ENCODE assay signal across 9 cellular contexts in the genomic region with DNA sequence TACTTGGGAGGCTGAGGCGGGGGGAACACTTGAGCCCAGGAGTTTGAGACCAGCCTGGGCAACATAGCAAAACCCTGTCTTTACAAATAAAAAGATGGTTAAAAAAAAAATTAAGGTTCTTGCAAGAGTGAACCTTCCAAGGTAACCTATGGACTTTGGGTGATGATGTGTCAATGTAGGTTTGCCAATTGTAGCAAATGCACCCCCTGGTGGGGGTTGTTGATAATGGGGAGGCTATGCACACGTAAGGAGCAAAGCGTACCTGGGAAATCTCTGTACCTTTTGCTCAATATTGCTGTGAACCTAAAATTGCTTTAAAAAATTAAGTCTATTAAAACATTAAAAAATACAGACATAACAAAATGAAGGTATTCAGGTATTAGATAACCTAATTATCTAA.
A peak's percentile ranks its signal among the peaks of the same experiment; 100 is the strongest.
DNase-seq lines count a peak whose midpoint lies in the region; ATAC-seq, FAIRE-seq and TF ChIP-seq lines count a peak whose summit lies in the region.
"Had no signal": no experiment of that assay in that cellular context is flagged by ENCODE, and none has a peak within 500 bp of the region (broad histone marks: within the 10 kb centered on the region; RNA-seq: fewer than 3 reads in every experiment).

No MANE protein-coding gene starts in this region.

- H2AK5ac ChIP-seq in H1 (ENCODE audit: low read depth, low read length) = no peak overlapping the region

- peak; percentile 57 for FAIRE-seq in H1 (lab: Jason Lieb, UNC)
- no peak for FAIRE-seq in GM19239 (lab: Jason Lieb, UNC)

- no peak overlapping the region for H3K4me2 ChIP-seq in H1 (ENCODE audit: insufficient read depth in 1 of 2, low read depth in 2 of 2, low read length in 2 of 2)

- H3K79me2 ChIP-seq in H1 (ENCODE audit: control insufficient read depth in 1 of 2, insufficient read depth in 2 of 2, low read length in 2 of 2) = no peaks in the 10 kb centered on the region

- H3K79me1 ChIP-seq in H1 (ENCODE audit: low read depth, low read length) = no peaks in the 10 kb centered on the region

- CTCF ChIA-PET in H1 (lab: Charles Lee; ENCODE audit: partially characterized antibody) = interaction anchor here (0.6 to 7.0 kb wide), 30 partner anchors 10 to 1286 kb away, joined by 3 to 72 read pairs (median 4); no protein-coding TSS in a partner anchor

- H2AFZ ChIP-seq in H1 (ENCODE audit: low read length) = no peak overlapping the region

- peak; percentile 42 to 62 (median 60) for TF ChIP-seq CTCF in H1 (IDR thresholded peaks at IDR 0.05; ENCODE audit: control extremely low read depth in 1 of 3, insufficient read depth in 1 of 3, low read depth in 1 of 3, low read length in 3 of 3)
- TF ChIP-seq CTCF in spleen (IDR thresholded peaks at IDR 0.05 in 8 of 11, conservative IDR thresholded peaks at IDR 0.05 in 3 of 11) = peak in 6 of 11 experiments; percentile 17 to 38 (median 34)

- intact Hi-C loops in spleen (cut with DNase I; ENCODE audit: low total_unique reads) = no loop called here

- ATAC-seq in GM18873 (IDR thresholded peaks at IDR 0.05; ENCODE audit: low FRiP score, unreplicated experiment) = peak; percentile 42

- peaks cover 0 to 1% (median 0%) of the 10 kb centered on the region in 4 experiments; a peak in 1 of 7 replicates for H3K27me3 ChIP-seq in H1 (replicated peaks in 1 of 4; ENCODE audit: control insufficient read depth in 3 of 4, extremely low read depth in 1 of 4, insufficient read depth in 3 of 4, low read length in 3 of 4)
- no peaks in the 10 kb centered on the region for H3K27me3 ChIP-seq in spleen (replicated peaks in 1 of 7)
- no peaks in the 10 kb centered on the region for H3K27me3 ChIP-seq in H7 (ENCODE audit: control insufficient read depth, insufficient read depth, low read length)

- no peak overlapping the region for H3K14ac ChIP-seq in H1 (ENCODE audit: insufficient read length)

- no peaks in the 10 kb centered on the region for H3K23me2 ChIP-seq in H1 (ENCODE audit: low read depth, low read length)

- no peak overlapping the region for H3K4ac ChIP-seq in H1 (replicated peaks; ENCODE audit: insufficient read length, low read depth, low read length)

- TF ChIP-seq RAD21 in H1 (IDR thresholded peaks at IDR 0.05 in 1 of 2, conservative IDR thresholded peaks at IDR 0.05 in 1 of 2; ENCODE audit: low read depth in 2 of 2, low read length in 2 of 2) = peak; percentile 60 to 67

- WGBS in H1 (ENCODE audit: extremely low coverage in 1 of 2, insufficient coverage in 1 of 2, insufficient read length in 1 of 2, insufficient replicate concordance in 2 of 2, low coverage in 1 of 2, low lambda C conversion rate in 2 of 2, missing lambda C conversion rate in 1 of 2), 2 experiments = 79% methylated on average over 3 of the region's 3 CpGs; no CpG with 5 or more reads in 1 of the 2 experiments
- WGBS in spleen, 5 donors = 90 to 99% (median 95%) methylated on average over 3 of the region's 3 CpGs

- H4K8ac ChIP-seq in H1 (ENCODE audit: extremely low read depth, insufficient read depth, low read length) = no peak overlapping the region

- H3K27ac ChIP-seq in H1 (ENCODE audit: low read depth, low read length) = no peak overlapping the region
- no peak overlapping the region for H3K27ac ChIP-seq in spleen
- H3K27ac ChIP-seq: epithelial cell of prostate had no signal

- no peaks in the 10 kb centered on the region for H4K20me1 ChIP-seq in H1 (replicated peaks in 1 of 2; ENCODE audit: control insufficient read depth in 1 of 2, insufficient read depth in 2 of 2, low read length in 2 of 2)

- H3K4me1 ChIP-seq in H1 (replicated peaks in 1 of 4; ENCODE audit: control insufficient read depth in 3 of 4, insufficient read depth in 4 of 4, low read length in 3 of 4) = peaks cover 0 to 2% (median 0%) of the 10 kb centered on the region in 4 experiments; a peak in 1 of 7 replicates
- H3K4me1 ChIP-seq in spleen = no peaks in the 10 kb centered on the region

- no peak overlapping the region for H2BK12ac ChIP-seq in H1 (ENCODE audit: low read depth, low read length)

- no peak overlapping the region for H2BK120ac ChIP-seq in H1 (replicated peaks; ENCODE audit: low read depth, low read length)

- H2BK5ac ChIP-seq in H1 (ENCODE audit: low read depth, low read length) = no peak overlapping the region

- H3K4me3 ChIP-seq in H1 (ENCODE audit: extremely low read depth in 1 of 4, insufficient read depth in 2 of 4, low read depth in 3 of 4, low read length in 4 of 4) (no peak overlapping the region), spleen (no peak overlapping the region), H7 (ENCODE audit: insufficient read depth, low read depth, low read length) (no peak overlapping the region)

- no peak overlapping the region for H3K23ac ChIP-seq in H1 (ENCODE audit: insufficient read length)

- no peak for TF ChIP-seq POLR2A in H1 (IDR thresholded peaks at IDR 0.05; ENCODE audit: control extremely low read depth in 1 of 2, low read depth in 2 of 2, low read length in 2 of 2)
- no peak for TF ChIP-seq POLR2A in spleen (IDR thresholded peaks at IDR 0.05)

- H4K91ac ChIP-seq in H1 (replicated peaks; ENCODE audit: insufficient read length, low read length) = no peak overlapping the region

- no peak overlapping the region for H3K18ac ChIP-seq in H1 (ENCODE audit: extremely low read depth, low read length)

- no peak for TF ChIP-seq EP300 in H1 (IDR thresholded peaks at IDR 0.05; ENCODE audit: borderline replicate concordance in 1 of 2, low read depth in 2 of 2, low read length in 2 of 2)

- DNase-seq in AG20443 (ENCODE audit: low spot score) (peak; percentile 7), NCI-H82 treated with DMSO at 0.1 percent for 48 hours (lab: John Stamatoyannopoulos, UW; ENCODE audit: unreplicated experiment) (peak; percentile 4), H1 (ENCODE audit: low read depth in 1 of 2, low spot score in 2 of 2) (peak; percentile 23 to 77), spleen (no peak), H7 (no peak), NCI-H1694 treated with DMSO at 0.1 percent for 48 hours (lab: John Stamatoyannopoulos, UW) (no peak), GM19239 (ENCODE audit: insufficient read length, low spot score) (no peak)

- H3K9ac ChIP-seq in H1 (replicated peaks in 1 of 4; ENCODE audit: extremely low read depth in 1 of 4, low read depth in 3 of 4, low read length in 3 of 4) = no peak overlapping the region

- H3K9me3 ChIP-seq in H1 (ENCODE audit: insufficient read depth in 2 of 2, low read depth in 1 of 2, low read length in 1 of 2) (no peaks in the 10 kb centered on the region), spleen (no peaks in the 10 kb centered on the region)

- POLR2A ChIA-PET in H1 (lab: Charles Lee; ENCODE audit: partially characterized antibody) = no interaction called here

- no peak overlapping the region for H4K5ac ChIP-seq in H1 (ENCODE audit: insufficient read length, low read depth, low read length)

- no peak overlapping the region for H3K56ac ChIP-seq in H1 (replicated peaks; ENCODE audit: insufficient read length, low read depth, low read length)

- no peak overlapping the region for H2BK20ac ChIP-seq in H1 (ENCODE audit: low read length)

- H3K36me3 ChIP-seq in H1 (ENCODE audit: control insufficient read depth in 2 of 4, insufficient read depth in 4 of 4, low read length in 3 of 4) = no peaks in the 10 kb centered on the region
- H3K36me3 ChIP-seq in spleen = peaks cover 0 to 27% (median 0%) of the 10 kb centered on the region in 6 donors
- no peaks in the 10 kb centered on the region for H3K36me3 ChIP-seq in H7 (replicated peaks; ENCODE audit: control insufficient read depth, insufficient read depth, low read length)

- no peak overlapping the region for H2BK15ac ChIP-seq in H1 (ENCODE audit: low read length)

TF ChIP-seq in H1, 55 proteins besides CTCF, POLR2A, EP300 and RAD21:
- no peak for TF ChIP-seq BRCA1 (IDR thresholded peaks at IDR 0.05; ENCODE audit: low read depth, low read length)
- TF ChIP-seq BCL11A (IDR thresholded peaks at IDR 0.05; ENCODE audit: low read depth in 2 of 2, low read length in 2 of 2) = no peak
- TF ChIP-seq, protein P1, sequence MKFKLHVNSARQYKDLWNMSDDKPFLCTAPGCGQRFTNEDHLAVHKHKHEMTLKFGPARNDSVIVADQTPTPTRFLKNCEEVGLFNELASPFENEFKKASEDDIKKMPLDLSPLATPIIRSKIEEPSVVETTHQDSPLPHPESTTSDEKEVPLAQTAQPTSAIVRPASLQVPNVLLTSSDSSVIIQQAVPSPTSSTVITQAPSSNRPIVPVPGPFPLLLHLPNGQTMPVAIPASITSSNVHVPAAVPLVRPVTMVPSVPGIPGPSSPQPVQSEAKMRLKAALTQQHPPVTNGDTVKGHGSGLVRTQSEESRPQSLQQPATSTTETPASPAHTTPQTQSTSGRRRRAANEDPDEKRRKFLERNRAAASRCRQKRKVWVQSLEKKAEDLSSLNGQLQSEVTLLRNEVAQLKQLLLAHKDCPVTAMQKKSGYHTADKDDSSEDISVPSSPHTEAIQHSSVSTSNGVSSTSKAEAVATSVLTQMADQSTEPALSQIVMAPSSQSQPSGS (IDR thresholded peaks at IDR 0.05; ENCODE audit: low read length) = no peak
- TF ChIP-seq, protein P2, sequence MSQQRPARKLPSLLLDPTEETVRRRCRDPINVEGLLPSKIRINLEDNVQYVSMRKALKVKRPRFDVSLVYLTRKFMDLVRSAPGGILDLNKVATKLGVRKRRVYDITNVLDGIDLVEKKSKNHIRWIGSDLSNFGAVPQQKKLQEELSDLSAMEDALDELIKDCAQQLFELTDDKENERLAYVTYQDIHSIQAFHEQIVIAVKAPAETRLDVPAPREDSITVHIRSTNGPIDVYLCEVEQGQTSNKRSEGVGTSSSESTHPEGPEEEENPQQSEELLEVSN (IDR thresholded peaks at IDR 0.05) = no peak
- no peak for TF ChIP-seq SIRT6 (IDR thresholded peaks at IDR 0.05; ENCODE audit: low read length)
- TF ChIP-seq SIN3A (conservative IDR thresholded peaks at IDR 0.05 in 1 of 2, IDR thresholded peaks at IDR 0.05 in 1 of 2; ENCODE audit: low read depth in 1 of 2, low read length in 2 of 2) = no peak
- TF ChIP-seq, protein P3, sequence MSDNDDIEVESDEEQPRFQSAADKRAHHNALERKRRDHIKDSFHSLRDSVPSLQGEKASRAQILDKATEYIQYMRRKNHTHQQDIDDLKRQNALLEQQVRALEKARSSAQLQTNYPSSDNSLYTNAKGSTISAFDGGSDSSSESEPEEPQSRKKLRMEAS (IDR thresholded peaks at IDR 0.05) = no peak
- TF ChIP-seq RNF2 (IDR thresholded peaks at IDR 0.05; ENCODE audit: borderline replicate concordance, low read depth, low read length, missing control alignments, poor library complexity, severe bottlenecking) = no peak
- TF ChIP-seq FOSL1 (IDR thresholded peaks at IDR 0.05; ENCODE audit: insufficient read depth, low read depth, low read length) = no peak

Comparison
In these comparisons a context has a peak if more than half of its experiments do, and no peak if none do; other contexts are left out.
1. DNase-seq: peak in AG20443 (single experiment), NCI-H82 treated with DMSO at 0.1 percent for 48 hours (single experiment) and H1 (2 of 2); none in spleen (single experiment), H7 (single experiment), NCI-H1694 treated with DMSO at 0.1 percent for 48 hours (single experiment) and GM19239 (single experiment).